9 cellular contexts compared by ENCODE assay signal in genomic region chr3:56042326-56042951, GRCh38.
A peak's percentile ranks its signal among the peaks of the same experiment; 100 is the strongest.
DNase-seq lines count a peak whose midpoint lies in the region; ATAC-seq, FAIRE-seq and TF ChIP-seq lines count a peak whose summit lies in the region.
"Had no signal": no experiment of that assay in that cellular context is flagged by ENCODE, and none has a peak within 500 bp of the region (broad histone marks: within the 10 kb centered on the region; RNA-seq: fewer than 3 reads in every experiment).

No MANE protein-coding gene starts in this region.

- peak; percentile 64 for DNase-seq in GM23248
- DNase-seq in NCI-H69 (lab: John Stamatoyannopoulos, UW) = peak; percentile 44
- no peak for DNase-seq in GM10266 (ENCODE audit: extremely low spot score)
- DNase-seq in immature natural killer cell = no peak
- DNase-seq in NCI-H187 treated with DMSO at 0.1 percent for 48 hours (lab: John Stamatoyannopoulos, UW) = no peak

- H3K36me3 ChIP-seq in GM23248 (ENCODE audit: low read depth) (no peaks in the 10 kb centered on the region), neural cell (ENCODE audit: insufficient read depth, low read length) (no peaks in the 10 kb centered on the region)

- no peak overlapping the region for H3K4me3 Mint-ChIP-seq in immature natural killer cell
- H3K4me3 Mint-ChIP-seq: T-helper 1 cell treated with Interleukin-12 subunit alpha and Interleukin-12 subunit beta and Interleukin-4 antibody, amounts not matched to agents 30 μg/mL and 1 μg/mL, for 36 hours had no signal

- TF ChIP-seq CTCF in neural cell (IDR thresholded peaks at IDR 0.05; ENCODE audit: poor library complexity, severe bottlenecking) (peak; percentile 67), GM10266 (IDR thresholded peaks at IDR 0.05; ENCODE audit: control insufficient read depth, insufficient read depth, low read depth, missing control alignments) (no peak)

- peak; percentile 71 for TF ChIP-seq RAD21 in neural cell (conservative IDR thresholded peaks at IDR 0.05)

- no peak for TF ChIP-seq EP300 in neural cell (conservative IDR thresholded peaks at IDR 0.05; ENCODE audit: poor library complexity, severe bottlenecking)

- peaks cover 42% of the 10 kb centered on the region for H3K27me3 ChIP-seq in GM23248 (replicated peaks; ENCODE audit: insufficient read depth)
- H3K27me3 ChIP-seq in neural cell (ENCODE audit: insufficient read depth, low read depth, low read length) = no peaks in the 10 kb centered on the region

- H3K4me1 Mint-ChIP-seq in immature natural killer cell = no peaks in the 10 kb centered on the region

- H3K27ac Mint-ChIP-seq in immature natural killer cell = no peak overlapping the region
- H3K27ac Mint-ChIP-seq: T-helper 1 cell treated with Interleukin-12 subunit alpha and Interleukin-12 subunit beta and Interleukin-4 antibody, amounts not matched to agents 30 μg/mL and 1 μg/mL, for 36 hours had no signal

- H3K79me2 ChIP-seq in GM23248 (ENCODE audit: insufficient read depth) = no peaks in the 10 kb centered on the region
- no peaks in the 10 kb centered on the region for H3K79me2 ChIP-seq in neural cell (replicated peaks; ENCODE audit: insufficient read depth, low read length)

- WGBS in GM23248 (ENCODE audit: low coverage in 1 of 2, low lambda C conversion rate in 2 of 2, missing lambda C conversion rate in 2 of 2), 2 experiments = 27 to 31% methylated on average over 10 of the region's 10 CpGs

- peak; percentile 87 for FAIRE-seq in endometrium (lab: Jason Lieb, UNC)

- H3K4me2 ChIP-seq in GM23248 (ENCODE audit: unreplicated experiment) (no peak overlapping the region), neural cell (ENCODE audit: low read length) (no peak overlapping the region)

- H3K9ac ChIP-seq in GM23248 (no peak overlapping the region), neural cell (ENCODE audit: low read length) (no peak overlapping the region)

- in situ Hi-C loops in GM23248 (cut with MboI) = loop anchor here (25.0 kb wide), 1 partner anchor 1205 kb away; no protein-coding TSS in a partner anchor

- H3F3A ChIP-seq in GM23248 (ENCODE audit: insufficient read depth) = no peaks in the 10 kb centered on the region
- no peaks in the 10 kb centered on the region for H3F3A ChIP-seq in neural cell (ENCODE audit: insufficient read depth, low read length, poor library complexity, severe bottlenecking)

- no peaks in the 10 kb centered on the region for H3K36me3 Mint-ChIP-seq in immature natural killer cell

- peaks cover 0 to 2% (median 0%) of the 10 kb centered on the region in 3 donors for H3K27me3 Mint-ChIP-seq in immature natural killer cell (ENCODE audit: low read depth in 3 of 3)

- no peaks in the 10 kb centered on the region for H3K4me1 ChIP-seq in GM23248 (ENCODE audit: insufficient read depth)

- H3K9me3 Mint-ChIP-seq in immature natural killer cell = peaks cover 1 to 29% (median 5%) of the 10 kb centered on the region in 6 donors
- H3K9me3 Mint-ChIP-seq: T-helper 1 cell treated with Interleukin-12 subunit alpha and Interleukin-12 subunit beta and Interleukin-4 antibody, amounts not matched to agents 30 μg/mL and 1 μg/mL, for 36 hours had no signal

- H3K27ac ChIP-seq in GM23248 = no peak overlapping the region
- H3K27ac ChIP-seq in neural cell (ENCODE audit: low read length) = no peak overlapping the region

- no peaks in the 10 kb centered on the region for H3K9me2 ChIP-seq in GM23248 (ENCODE audit: insufficient read depth)
- no peaks in the 10 kb centered on the region for H3K9me2 ChIP-seq in neural cell (ENCODE audit: insufficient read depth, low read length)

- H3K9me3 ChIP-seq in GM23248 (ENCODE audit: low read depth) (no peaks in the 10 kb centered on the region), neural cell (ENCODE audit: low read length) (peaks cover 13% of the 10 kb centered on the region)

- H4K20me1 ChIP-seq in GM23248 (ENCODE audit: insufficient read depth) (no peaks in the 10 kb centered on the region), neural cell (ENCODE audit: insufficient read depth) (no peaks in the 10 kb centered on the region)

- H2AFZ ChIP-seq in GM23248 (no peak overlapping the region), neural cell (ENCODE audit: low read depth, low read length) (no peak overlapping the region)

- H3K4me3 ChIP-seq in GM23248 (no peak overlapping the region), neural cell (ENCODE audit: low read length) (no peak overlapping the region)

- no peak for ATAC-seq in GM18520 (IDR thresholded peaks at IDR 0.05; ENCODE audit: unreplicated experiment)

TF ChIP-seq in neural cell, 6 proteins besides CTCF, POLR2A, EP300 and RAD21:
- no peak for TF ChIP-seq TAF1 (IDR thresholded peaks at IDR 0.05; ENCODE audit: low read depth)
- TF ChIP-seq MXI1 (conservative IDR thresholded peaks at IDR 0.05; ENCODE audit: poor library complexity, severe bottlenecking) = no peak
- TF ChIP-seq SMC3 (conservative IDR thresholded peaks at IDR 0.05; ENCODE audit: poor library complexity) = peak; percentile 76
- no peak for TF ChIP-seq REST (IDR thresholded peaks at IDR 0.05; ENCODE audit: borderline replicate concordance)
- no peak for TF ChIP-seq POLR2AphosphoS5 (IDR thresholded peaks at IDR 0.05)
- TF ChIP-seq EZH2 (IDR thresholded peaks at IDR 0.05; ENCODE audit: borderline replicate concordance, insufficient read depth, low read length, poor library complexity, severe bottlenecking) = no peak

Comparison
In these comparisons a context has a peak if more than half of its experiments do, and no peak if none do; other contexts are left out.
1. DNase-seq: peak in GM23248 (single experiment) and NCI-H69 (single experiment); none in GM10266 (single experiment), immature natural killer cell (0 of 3) and NCI-H187 treated with DMSO at 0.1 percent for 48 hours (single experiment).